In genomic region chr12:10481901-10482300, GRCh38 we compare ENCODE assay signal across 11 cellular contexts. TPM values are rescaled to one million over a fixed set of nuclear protein-coding genes. Genes with fewer than 3 reads are reported as not detected.
"Had no signal": no experiment of that assay in that cellular context is flagged by ENCODE, and none has a peak within 500 bp of the region (broad histone marks: within the 10 kb centered on the region; RNA-seq: fewer than 3 reads in every experiment).

No MANE protein-coding gene starts in this region.

RNA-seq across cellular contexts. Expression of gene EIF2S3B, which starts 23.8 kb away (rescaled TPM):
- total RNA-seq: right atrium auricular region had no signal
- polyA plus RNA-seq: smooth muscle cell had no signal

RNA-seq across cellular contexts. Expression of gene KLRC1, which starts 28.7 kb away (rescaled TPM):
- total RNA-seq: dermis microvascular lymphatic vessel endothelial cell, esophagus mucosa, gastrocnemius medialis, glomerular endothelial cell, left lobe of liver, osteocyte, sciatic nerve, smooth muscle cell, tibial nerve had no signal
- polyA plus RNA-seq: smooth muscle cell had no signal

RNA-seq across cellular contexts. Expression of gene KLRC2, which starts 46.1 kb away (rescaled TPM):
- total RNA-seq: dermis microvascular lymphatic vessel endothelial cell, gastrocnemius medialis, glomerular endothelial cell, left lobe of liver, right atrium auricular region, smooth muscle cell, thoracic aorta, tibial nerve had no signal
- polyA plus RNA-seq: smooth muscle cell had no signal
